Comparison of ENCODE assay signal across 11 cellular contexts in genomic region chr6:7195330-7196018, GRCh38.
DNase-seq lines count a peak whose midpoint lies in the region; ATAC-seq and TF ChIP-seq lines count a peak whose summit lies in the region.
"Had no signal": no experiment of that assay in that cellular context is flagged by ENCODE, and none has a peak within 500 bp of the region (broad histone marks: within the 10 kb centered on the region; RNA-seq: fewer than 3 reads in every experiment).

No MANE protein-coding gene starts in this region.

- no peak overlapping the region for H3K4me3 ChIP-seq in thyroid gland (replicated peaks in 1 of 3)
- H3K4me3 ChIP-seq: uterus had no signal

- 69 to 71% methylated on average over 10 of the region's 10 CpGs for WGBS in thyroid gland, 2 donors

- H3K4me1 ChIP-seq in thyroid gland: peaks cover 21 to 22% of the 10 kb centered on the region in 2 donors
- H3K4me1 ChIP-seq: uterus had no signal

- H3K27me3 Mint-ChIP-seq in activated naive CD8-positive, alpha-beta T cell treated with anti-CD3 and anti-CD28 coated beads, Interleukin-2, amount 50 U/mL, for 24 hours: no peaks in the 10 kb centered on the region
- H3K27me3 Mint-ChIP-seq in memory B cell: no peaks in the 10 kb centered on the region

- TF ChIP-seq CTCF in thyroid gland (IDR thresholded peaks at IDR 0.05): no peak

- ATAC-seq in activated naive CD4-positive, alpha-beta T cell treated with anti-CD3 and anti-CD28 coated beads, Interleukin-2, amount 50 U/mL, for 72 hours: peak in 1 of 2 donors; percentile 30
- no peak for ATAC-seq in activated naive CD8-positive, alpha-beta T cell treated with anti-CD3 and anti-CD28 coated beads, Interleukin-2, amount 50 U/mL, for 24 hours
- ATAC-seq in memory B cell (ENCODE audit: low read depth): no peak

- intact Hi-C loops in thyroid gland (cut with DNase I): no loop called here

- no peak overlapping the region for H3K4me3 Mint-ChIP-seq in activated naive CD8-positive, alpha-beta T cell treated with anti-CD3 and anti-CD28 coated beads, Interleukin-2, amount 50 U/mL, for 24 hours
- H3K4me3 Mint-ChIP-seq in memory B cell: no peak overlapping the region

- peaks cover 18% of the 10 kb centered on the region for H3K4me1 Mint-ChIP-seq in activated naive CD8-positive, alpha-beta T cell treated with anti-CD3 and anti-CD28 coated beads, Interleukin-2, amount 50 U/mL, for 24 hours
- H3K4me1 Mint-ChIP-seq in memory B cell: peaks cover 9% of the 10 kb centered on the region

- in situ Hi-C loops in KBM-7 (cut with MboI; ENCODE audit: low pct_unique_long_range_greater_than_20kb, low sequenced_read_pairs): no loop called here

- H3K27ac Mint-ChIP-seq in activated naive CD4-positive, alpha-beta T cell treated with anti-CD3 and anti-CD28 coated beads, Interleukin-2, amount 50 U/mL, for 72 hours: peak overlapping the region; percentile 52 to 57
- H3K27ac Mint-ChIP-seq in activated naive CD8-positive, alpha-beta T cell treated with anti-CD3 and anti-CD28 coated beads, Interleukin-2, amount 50 U/mL, for 24 hours: peak overlapping the region; percentile 25
- H3K27ac Mint-ChIP-seq in memory B cell: peak overlapping the region; percentile 87

- TF ChIP-seq POLR2A in thyroid gland (IDR thresholded peaks at IDR 0.05): no peak

- H3K36me3 Mint-ChIP-seq in activated naive CD4-positive, alpha-beta T cell treated with anti-CD3 and anti-CD28 coated beads, Interleukin-2, amount 50 U/mL, for 72 hours: peaks cover 0 to 32% of the 10 kb centered on the region in 2 donors
- H3K36me3 Mint-ChIP-seq in activated naive CD8-positive, alpha-beta T cell treated with anti-CD3 and anti-CD28 coated beads, Interleukin-2, amount 50 U/mL, for 24 hours (ENCODE audit: low read depth): peaks cover 42% of the 10 kb centered on the region
- peaks cover 26% of the 10 kb centered on the region for H3K36me3 Mint-ChIP-seq in memory B cell

- H3K9me3 ChIP-seq in thyroid gland: no peaks in the 10 kb centered on the region
- H3K9me3 ChIP-seq: uterus had no signal

- DNase-seq in activated naive CD4-positive, alpha-beta T cell treated with anti-CD3 and anti-CD28 coated beads, Interleukin-2, amount 50 U/mL, for 72 hours (ENCODE audit: low spot score in 2 of 2): no peak
- no peak for DNase-seq in activated naive CD4-positive, alpha-beta T cell (lab: John Stamatoyannopoulos, UW)
- no peak for DNase-seq in activated naive CD8-positive, alpha-beta T cell treated with anti-CD3 and anti-CD28 coated beads, Interleukin-2, amount 50 U/mL, for 24 hours
- DNase-seq in memory B cell (ENCODE audit: low spot score in 2 of 2) (no peak), thyroid gland (no peak), OCI-M1 (lab: John Stamatoyannopoulos, UW) (no peak), KBM-7 (no peak)
- no peak for DNase-seq in stimulated activated CD4-positive, alpha-beta T cell treated with anti-CD3 and anti-CD28 coated beads, Interleukin-12 subunit alpha, Interleukin-12 subunit beta, amount 100 ng/mL, for 4 hours
- DNase-seq: aorta, hippocampal formation, uterus had no signal

- H3K27ac ChIP-seq in thyroid gland: peak overlapping the region in 2 of 3 donors; percentile 47 to 58
- H3K27ac ChIP-seq: uterus had no signal

- H3K9me3 Mint-ChIP-seq in activated naive CD4-positive, alpha-beta T cell treated with anti-CD3 and anti-CD28 coated beads, Interleukin-2, amount 50 U/mL, for 72 hours: no peaks in the 10 kb centered on the region
- no peaks in the 10 kb centered on the region for H3K9me3 Mint-ChIP-seq in activated naive CD8-positive, alpha-beta T cell treated with anti-CD3 and anti-CD28 coated beads, Interleukin-2, amount 50 U/mL, for 24 hours
- no peaks in the 10 kb centered on the region for H3K9me3 Mint-ChIP-seq in memory B cell

- H3K36me3 ChIP-seq in thyroid gland: no peaks in the 10 kb centered on the region
- H3K36me3 ChIP-seq: uterus had no signal

- no peaks in the 10 kb centered on the region for H3K27me3 ChIP-seq in thyroid gland
- H3K27me3 ChIP-seq: uterus had no signal

Comparison
In these comparisons a context has a peak if more than half of its experiments do, and no peak if none do; other contexts are left out.
1. H3K27ac Mint-ChIP-seq: peak in every context shown above with its lines; median percentile 87 in memory B cell; 54 in activated naive CD4-positive, alpha-beta T cell treated with anti-CD3 and anti-CD28 coated beads, Interleukin-2, amount 50 U/mL, for 72 hours; 25 in activated naive CD8-positive, alpha-beta T cell treated with anti-CD3 and anti-CD28 coated beads, Interleukin-2, amount 50 U/mL, for 24 hours.